ENCODE assay signal across 16 cellular contexts in the genomic region with DNA sequence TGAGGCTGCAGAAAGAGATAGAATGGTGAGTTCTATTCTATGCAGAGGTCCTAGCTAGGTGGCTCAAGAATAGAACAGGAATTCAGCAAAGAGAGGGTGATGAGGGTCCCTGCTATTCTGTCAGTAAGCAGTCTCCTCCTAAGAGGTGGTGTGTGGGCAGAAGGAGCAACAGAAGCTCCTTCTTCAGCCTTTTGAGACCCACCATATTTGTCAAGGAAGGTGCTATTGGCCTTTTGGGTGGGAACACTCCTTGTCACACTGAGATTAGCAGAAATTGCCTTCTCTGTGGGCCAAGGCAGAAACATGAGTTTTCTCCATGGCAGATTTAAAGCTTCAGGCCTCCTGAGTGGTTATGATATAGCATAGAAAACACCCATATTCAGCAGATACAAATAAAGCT. TPM values are rescaled to one million over a fixed set of nuclear protein-coding genes. Genes with fewer than 3 reads are reported as not detected.
DNase-seq lines count a peak whose midpoint lies in the region; ATAC-seq, FAIRE-seq and TF ChIP-seq lines count a peak whose summit lies in the region.
"Had no signal": no experiment of that assay in that cellular context is flagged by ENCODE, and none has a peak within 500 bp of the region (broad histone marks: within the 10 kb centered on the region; RNA-seq: fewer than 3 reads in every experiment).

No MANE protein-coding gene starts in this region.

- H4K20me1 ChIP-seq in HepG2 (ENCODE audit: insufficient read depth, low read length) (no peaks in the 10 kb centered on the region), IMR-90 (ENCODE audit: insufficient read depth, low read length) (peaks cover 5% of the 10 kb centered on the region; the same call in 1 of the 2 replicates), MM.1S (ENCODE audit: insufficient read depth, low read length) (no peaks in the 10 kb centered on the region)

- H3K9ac ChIP-seq in HepG2 (ENCODE audit: insufficient read depth, low read depth, low read length), result no peak overlapping the region
- no peak overlapping the region for H3K9ac ChIP-seq in IMR-90 (ENCODE audit: low read depth, low read length)
- H3K9ac ChIP-seq in MM.1S (ENCODE audit: low read length), result no peak overlapping the region

- peaks cover 4 to 12% of the 10 kb centered on the region in 2 experiments; a peak in 3 of 4 replicates for H3K79me1 ChIP-seq in IMR-90 (ENCODE audit: low read depth in 1 of 2, low read length in 2 of 2)

- H3K9me3 ChIP-seq in HepG2 (ENCODE audit: low read length) (no peaks in the 10 kb centered on the region), right lobe of liver (no peaks in the 10 kb centered on the region), IMR-90 (ENCODE audit: control insufficient read depth, insufficient read depth, low read length) (no peaks in the 10 kb centered on the region), lower lobe of right lung (no peaks in the 10 kb centered on the region), MM.1S (replicated peaks; ENCODE audit: insufficient read depth, low read length) (no peaks in the 10 kb centered on the region)
- H3K9me3 ChIP-seq: Caco-2 had no signal

- H2BK20ac ChIP-seq in IMR-90 (ENCODE audit: low read depth, low read length), result no peak overlapping the region

- H3K14ac ChIP-seq in IMR-90 (replicated peaks; ENCODE audit: low read depth, low read length), result 0 out of 2 replicates have a peak overlapping the region, but pooled peaks have one; percentile 10

- no peaks in the 10 kb centered on the region for H3F3A ChIP-seq in MM.1S (ENCODE audit: insufficient read depth, low read length)

- no peaks in the 10 kb centered on the region for H3K9me2 ChIP-seq in MM.1S (replicated peaks; ENCODE audit: insufficient read depth, low read length)

- dilution Hi-C loops in IMR-90 (cut with HindIII; ENCODE audit: low sequenced_read_pairs, unreplicated experiment), result no loop called here

- BruUV-seq in HepG2 (replicated peaks; lab: Mats Ljungman, UMichigan) (no TSS peak), IMR-90 (replicated peaks; lab: Mats Ljungman, UMichigan) (no TSS peak)

- no peak overlapping the region for H2BK120ac ChIP-seq in IMR-90 (ENCODE audit: low read depth, low read length)

- CTCF ChIA-PET in HepG2 (lab: Yijun Ruan, JAX; ENCODE audit: low intra/inter-chr PET ratio, low total read pairs), result no interaction called here
- CTCF ChIA-PET in IMR-90 (lab: Yijun Ruan, JAX), result interaction anchor here (1.1 kb wide), 1 partner anchor 182 kb away, joined by 3 read pairs; no protein-coding TSS in a partner anchor

- H3K4me3 ChIP-seq in HepG2 (replicated peaks in 1 of 3; ENCODE audit: insufficient read depth in 1 of 3, low read depth in 2 of 3, low read length in 3 of 3) (no peak overlapping the region), right lobe of liver (no peak overlapping the region), IMR-90 (ENCODE audit: insufficient read depth, low read depth, low read length) (no peak overlapping the region), lower lobe of right lung (no peak overlapping the region), MM.1S (ENCODE audit: low read length) (no peak overlapping the region)
- H3K4me3 ChIP-seq: GM23338 had no signal

- H3K4me2 ChIP-seq in HepG2 (ENCODE audit: low read depth, low read length), result no peak overlapping the region
- no peak overlapping the region for H3K4me2 ChIP-seq in IMR-90 (ENCODE audit: low read depth, low read length)
- H3K4me2 ChIP-seq in MM.1S (ENCODE audit: low read depth, low read length), result no peak overlapping the region
- H3K4me2 ChIP-seq: GM23338 had no signal

- H3K23ac ChIP-seq in IMR-90 (ENCODE audit: low read depth, low read length), result peak overlapping the region; percentile 64

- H4K5ac ChIP-seq in IMR-90 (ENCODE audit: low read depth, low read length), result no peak overlapping the region

- no peak for FAIRE-seq in HepG2 (lab: Jason Lieb, UNC)
- FAIRE-seq: G401.6, GM12891 had no signal

- no peak overlapping the region for H2AFZ ChIP-seq in HepG2 (ENCODE audit: low read length)
- no peak overlapping the region for H2AFZ ChIP-seq in IMR-90 (replicated peaks; ENCODE audit: low read length, poor library complexity)
- no peak overlapping the region for H2AFZ ChIP-seq in MM.1S (ENCODE audit: low read length)
- H2AFZ ChIP-seq: GM23338 had no signal

- ATAC-seq in HepG2 (no peak), right lobe of liver (no peak), IMR-90 (ENCODE audit: low read depth) (no peak), lower lobe of right lung (no peak)
- ATAC-seq: GM23338, HCT116 had no signal

- TF ChIP-seq CTCF in HepG2 (CRISPR knock-in tag; IDR thresholded peaks at IDR 0.05) (no peak), right lobe of liver (IDR thresholded peaks at IDR 0.05) (no peak), IMR-90 (conservative IDR thresholded peaks at IDR 0.05; ENCODE audit: low read depth, low read length) (no peak), lower lobe of right lung (IDR thresholded peaks at IDR 0.05) (no peak), MM.1S (IDR thresholded peaks at IDR 0.05; ENCODE audit: low read length) (no peak)

- TF ChIP-seq EP300 in HepG2 (IDR thresholded peaks at IDR 0.05; ENCODE audit: low read depth in 2 of 2, low read length in 2 of 2) (no peak), HepG2 (CRISPR knock-in tag; IDR thresholded peaks at IDR 0.05; ENCODE audit: borderline replicate concordance) (no peak)

- H3K56ac ChIP-seq in IMR-90 (ENCODE audit: extremely low read depth, insufficient read depth, low read length), result no peak overlapping the region

- H2AK5ac ChIP-seq in IMR-90 (ENCODE audit: low read depth, low read length), result 0 out of 2 replicates have a peak overlapping the region, but pooled peaks have one; percentile 1

- peaks cover 6% of the 10 kb centered on the region; the same call in 1 of the 2 replicates for H3K9me1 ChIP-seq in IMR-90 (ENCODE audit: insufficient read depth, low read length)

- H3K36me3 ChIP-seq in HepG2 (replicated peaks in 1 of 2; ENCODE audit: control insufficient read depth in 1 of 2, insufficient read depth in 2 of 2, low read length in 2 of 2) (peaks cover 0 to 21% of the 10 kb centered on the region in 2 experiments; a peak in 3 of 5 replicates), right lobe of liver (peaks cover 0 to 13% (median 11%) of the 10 kb centered on the region in 4 donors), IMR-90 (ENCODE audit: control insufficient read depth, insufficient read depth, low read length) (peaks cover 6% of the 10 kb centered on the region), lower lobe of right lung (peaks cover 23% of the 10 kb centered on the region), MM.1S (replicated peaks; ENCODE audit: insufficient read depth, low read length) (no peaks in the 10 kb centered on the region; the same call in 1 of the 2 replicates)

- no peak for DNase-seq in HepG2 (ENCODE audit: low spot score)
- no peak for DNase-seq in right lobe of liver
- DNase-seq in IMR-90, result no peak
- peak in 1 of 61 donors; percentile 0 for DNase-seq in caudate nucleus (lab: John Stamatoyannopoulos, UW)
- DNase-seq in lower lobe of right lung, result no peak
- DNase-seq in MM.1S, result no peak
- no peak for DNase-seq in activated CD8-positive, alpha-beta memory T cell treated with anti-CD3 and anti-CD28 coated beads, Interleukin-2, amount 50 U/mL, for 4 hours
- DNase-seq: AML-193; Caco-2; CD4-positive, alpha-beta T cell; KBM-7 had no signal

- no peak overlapping the region for H2BK15ac ChIP-seq in IMR-90 (ENCODE audit: low read depth, low read length)

- in situ Hi-C loops in HepG2 (cut with HindIII; ENCODE audit: extremely low pct_ligation_motif_present, low pct_unique_long_range_greater_than_20kb), result no loop called here
- in situ Hi-C loops in IMR-90 (cut with MboI; ENCODE audit: low sequenced_read_pairs), result no loop called here

- intact Hi-C loops in HepG2 (cut with micrococcal nuclease; ENCODE audit: unreplicated experiment) (no loop called here), right lobe of liver (cut with DNase I) (no loop called here), IMR-90 (cut with micrococcal nuclease) (loop anchor here (10.0 kb wide), 1 partner anchor 410 kb away; no protein-coding TSS in a partner anchor), lower lobe of right lung (cut with DNase I) (no loop called here)

- TF ChIP-seq POLR2A in HepG2 (IDR thresholded peaks at IDR 0.05; ENCODE audit: insufficient read depth in 1 of 2, low read depth in 2 of 2, low read length in 2 of 2) (no peak), right lobe of liver (IDR thresholded peaks at IDR 0.05) (no peak), IMR-90 (IDR thresholded peaks at IDR 0.05; ENCODE audit: low read depth, low read length) (no peak)

- no peak overlapping the region for H3K18ac ChIP-seq in IMR-90 (ENCODE audit: low read depth, low read length)

- no peak overlapping the region for H3K4ac ChIP-seq in IMR-90 (ENCODE audit: low read depth, low read length)

- H3K27me3 ChIP-seq in HepG2 (ENCODE audit: control insufficient read depth in 1 of 2, insufficient read depth in 2 of 2, low read length in 2 of 2), result no peaks in the 10 kb centered on the region
- no peaks in the 10 kb centered on the region for H3K27me3 ChIP-seq in right lobe of liver
- H3K27me3 ChIP-seq in IMR-90 (ENCODE audit: control insufficient read depth, insufficient read depth, low read length), result no peaks in the 10 kb centered on the region
- no peaks in the 10 kb centered on the region for H3K27me3 ChIP-seq in lower lobe of right lung (ENCODE audit: low read depth)
- no peaks in the 10 kb centered on the region for H3K27me3 ChIP-seq in MM.1S (replicated peaks; ENCODE audit: insufficient read depth, low read length)

- no peak overlapping the region for H2AK9ac ChIP-seq in IMR-90 (replicated peaks; ENCODE audit: low read depth, low read length, poor library complexity)

- H3K4me1 ChIP-seq in HepG2 (ENCODE audit: insufficient read depth, low read length) (no peaks in the 10 kb centered on the region), right lobe of liver (no peaks in the 10 kb centered on the region), IMR-90 (ENCODE audit: control insufficient read depth, insufficient read depth, low read length) (peaks cover 5% of the 10 kb centered on the region), lower lobe of right lung (no peaks in the 10 kb centered on the region), MM.1S (ENCODE audit: low read length) (no peaks in the 10 kb centered on the region)

- H3K79me2 ChIP-seq in HepG2 (ENCODE audit: insufficient read depth, low read length) (no peaks in the 10 kb centered on the region), MM.1S (ENCODE audit: low read length) (no peaks in the 10 kb centered on the region)

- H2BK5ac ChIP-seq in IMR-90 (ENCODE audit: low read depth, low read length, poor library complexity, severe bottlenecking), result no peak overlapping the region

- H4K8ac ChIP-seq in IMR-90 (ENCODE audit: low read depth in 2 of 2, low read length in 2 of 2), result no peak overlapping the region; a peak in 1 of 4 replicates

- H4K91ac ChIP-seq in IMR-90 (ENCODE audit: insufficient read depth, low read depth, low read length), result no peak overlapping the region

- POLR2A ChIA-PET in HepG2 (lab: Yijun Ruan, JAX), result no interaction called here
- POLR2A ChIA-PET in IMR-90 (lab: Charles Lee; ENCODE audit: unreplicated experiment), result no interaction called here

- no peak overlapping the region for H3K27ac ChIP-seq in HepG2 (ENCODE audit: extremely low read length, insufficient read depth, low read length)
- H3K27ac ChIP-seq in right lobe of liver, result no peak overlapping the region
- no peak overlapping the region for H3K27ac ChIP-seq in IMR-90 (ENCODE audit: insufficient read depth, low read length)
- H3K27ac ChIP-seq in caudate nucleus (ENCODE audit: low read depth, low read length), result peak overlapping the region; percentile 36
- H3K27ac ChIP-seq in lower lobe of right lung, result no peak overlapping the region
- H3K27ac ChIP-seq in MM.1S (ENCODE audit: low read length), result no peak overlapping the region
- H3K27ac ChIP-seq: C4-2B had no signal

- no peak for TF ChIP-seq RAD21 in HepG2 (CRISPR knock-in tag; IDR thresholded peaks at IDR 0.05)
- no peak for TF ChIP-seq RAD21 in IMR-90 (IDR thresholded peaks at IDR 0.05; ENCODE audit: low read length)

RNA-seq across cellular contexts. Expression of a gene that starts 39.4 kb away (rescaled TPM):
- total RNA-seq in HepG2 (2016; rRNA removed; fragmentation: Illumina TruSeq; extraction: Trizol) (23.1 and 31.2 TPM in 2 replicates), right lobe of liver (10 to 100 TPM in 1 of 6 experiments, 1 to 10 TPM in 5; 7.4 to 16.5 (median 8.8) TPM), IMR-90 (2012; rRNA removed) (21.0 and 28.9 TPM in 2 replicates), lower lobe of right lung (42.5 TPM)
- total RNA-seq in HepG2 (2016; cell fraction: cytosol; rRNA removed; fragmentation: Illumina TruSeq; extraction: Trizol; ENCODE audit: low read depth), result 8.2 and 8.3 TPM in 2 replicates
- 22.5 and 27.5 TPM in 2 replicates for total RNA-seq in HepG2 (2016; cell fraction: insoluble cytoplasmic fraction; rRNA removed; fragmentation: Illumina TruSeq; extraction: Trizol)
- total RNA-seq in HepG2 (2016; cell fraction: membrane; rRNA removed; fragmentation: Illumina TruSeq; extraction: Trizol), result 37.9 and 44.9 TPM in 2 replicates
- 11.6 and 12.3 TPM in 2 replicates for total RNA-seq in HepG2 (2016; cell fraction: nucleus; rRNA removed; fragmentation: Illumina TruSeq; extraction: Trizol)
- polyA plus RNA-seq in HepG2 (2011; rRNA removed) (9.9 and 10.3 TPM in 2 replicates), IMR-90 (2012; rRNA removed) (5.5 and 6.4 TPM in 2 replicates)
- 3.2 and 5.4 TPM in 2 replicates for polyA plus RNA-seq in HepG2 (2011; cell fraction: cytosol; rRNA removed)
- 3.2 and 3.5 TPM in 2 replicates for polyA plus RNA-seq in HepG2 (2011; cell fraction: nucleus; rRNA removed)
- polyA plus RNA-seq in HepG2 (2012), result 11.4 and 12.1 TPM in 2 replicates
- 8.7 and 9.1 TPM in 2 replicates for polyA plus RNA-seq in HepG2 (2016; cell fraction: cytosol; fragmentation: Illumina TruSeq; extraction: Trizol; ENCODE audit: low read depth)
- polyA plus RNA-seq in HepG2 (2016; cell fraction: insoluble cytoplasmic fraction; fragmentation: Illumina TruSeq; extraction: Trizol; ENCODE audit: low read depth), result 23.3 and 25.3 TPM in 2 replicates
- 20.5 and 25.5 TPM in 2 replicates for polyA plus RNA-seq in HepG2 (2016; cell fraction: membrane; fragmentation: Illumina TruSeq; extraction: Trizol; ENCODE audit: low read depth)
- 12.6 TPM in 2 replicates for polyA plus RNA-seq in HepG2 (2016; cell fraction: nucleus; fragmentation: Illumina TruSeq; extraction: Trizol; ENCODE audit: insufficient read depth, low read depth)
- polyA minus RNA-seq in HepG2 (2011; rRNA and poly(A)+ RNA removed; ENCODE audit: low replicate concordance), result 44.2 and 45.5 TPM in 2 replicates
- polyA minus RNA-seq in HepG2 (2011; cell fraction: cytosol; rRNA and poly(A)+ RNA removed), result 14.5 and 18.9 TPM in 2 replicates
- 12.9 and 17.0 TPM in 2 replicates for polyA minus RNA-seq in HepG2 (2011; cell fraction: nucleus; rRNA and poly(A)+ RNA removed)
- polyA plus RNA-seq in IMR-90 (2012; cell fraction: cytosol; rRNA removed), result 1.3 and 2.1 TPM in 2 replicates
- 1.4 and 6.4 TPM in 2 replicates for polyA plus RNA-seq in IMR-90 (2012; cell fraction: nucleus; rRNA removed; ENCODE audit: low replicate concordance)
